ENCODE assay signal across 17 cellular contexts in the genomic region with DNA sequence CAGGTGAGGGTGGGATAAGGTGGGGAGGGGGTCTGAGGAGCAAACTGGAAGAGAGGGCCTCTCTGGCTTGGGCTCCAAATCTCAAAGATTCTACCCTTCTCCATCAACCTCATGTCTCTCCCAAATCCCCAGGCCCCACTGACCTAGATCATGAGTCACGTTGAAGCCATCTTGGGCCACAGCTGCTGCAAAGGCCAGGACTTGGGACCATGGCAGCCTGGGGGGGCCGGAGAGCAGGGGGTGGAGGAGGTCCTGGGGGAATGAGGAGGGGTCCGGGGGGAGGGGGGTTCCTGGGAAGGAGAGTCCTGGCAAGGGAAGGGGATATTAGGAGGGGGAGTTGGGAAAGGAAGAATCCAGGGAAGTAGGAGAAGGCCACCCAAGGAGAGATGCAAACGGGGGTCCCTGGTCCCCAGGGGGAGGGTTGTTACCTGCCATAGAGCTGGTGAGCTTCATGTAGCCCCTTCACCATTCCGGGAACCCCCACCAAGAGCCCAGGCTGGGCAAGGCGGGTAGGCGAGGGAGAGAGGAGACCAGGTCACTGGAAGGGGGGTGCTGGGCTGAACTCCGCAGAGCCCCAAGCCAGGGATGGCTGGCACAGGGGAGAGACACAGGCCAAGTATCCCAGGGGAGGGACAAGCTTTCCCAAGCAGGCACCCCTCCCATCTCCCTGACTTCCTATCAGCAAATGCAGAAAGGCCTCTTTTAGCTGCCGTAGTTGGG. TPM values are rescaled to one million over a fixed set of nuclear protein-coding genes. Genes with fewer than 3 reads are reported as not detected.
DNase-seq lines count a peak whose midpoint lies in the region; ATAC-seq, FAIRE-seq and TF ChIP-seq lines count a peak whose summit lies in the region.
"Had no signal": no experiment of that assay in that cellular context is flagged by ENCODE, and none has a peak within 500 bp of the region (broad histone marks: within the 10 kb centered on the region; RNA-seq: fewer than 3 reads in every experiment).

No MANE protein-coding gene starts in this region.

- 87 to 94% (median 90%) methylated on average over 9 of the region's 9 CpGs for WGBS in spleen, 5 donors

- H3K27ac ChIP-seq in kidney (ENCODE audit: low read depth in 2 of 2, low read length in 2 of 2) (no peak overlapping the region), spleen (no peak overlapping the region), brain microvascular endothelial cell (no peak overlapping the region)
- H3K27ac ChIP-seq: BLaER1 treated with 17β-estradiol and CSF1 and Interleukin-3, amounts not matched to agents 10 nM and 100 nM; GM23248; HL-60 had no signal

- H3K4me1 ChIP-seq in kidney (ENCODE audit: control insufficient read depth in 1 of 2, insufficient read depth in 1 of 2, low read depth in 1 of 2, low read length in 2 of 2) = peaks cover 0 to 3% of the 10 kb centered on the region in 2 donors
- H3K4me1 ChIP-seq in spleen = no peaks in the 10 kb centered on the region

- CTCF ChIA-PET in activated CD8-positive, alpha-beta memory T cell treated with anti-CD3 and anti-CD28 coated beads, Interleukin-2, amount 10 ng/mL, durations not matched to agents 7 days and 5 days (lab: Charles Lee) = no interaction called here

- H3K9me3 ChIP-seq in kidney (ENCODE audit: control insufficient read depth in 1 of 2, low read length in 2 of 2) (no peaks in the 10 kb centered on the region), spleen (no peaks in the 10 kb centered on the region)
- H3K9me3 ChIP-seq: BLaER1 treated with 17β-estradiol and CSF1 and Interleukin-3, amounts not matched to agents 10 nM and 100 nM had no signal

- H3K36me3 Mint-ChIP-seq in activated CD8-positive, alpha-beta memory T cell treated with anti-CD3 and anti-CD28 coated beads, Interleukin-2, amount 10 ng/mL, durations not matched to agents 7 days and 5 days = no peaks in the 10 kb centered on the region
- peaks cover 15% of the 10 kb centered on the region for H3K36me3 Mint-ChIP-seq in activated T-helper 17 cell treated with anti-CD3 and anti-CD28 coated beads, Interleukin-2, amount 50 U/mL, for 72 hours (ENCODE audit: low read depth)

- H3K36me3 ChIP-seq in kidney (ENCODE audit: control insufficient read depth in 1 of 2, insufficient read depth in 2 of 2, low read length in 2 of 2) = peaks cover 14 to 15% of the 10 kb centered on the region in 2 donors
- peaks cover 0 to 76% (median 7%) of the 10 kb centered on the region in 6 donors for H3K36me3 ChIP-seq in spleen
- peaks cover 3% of the 10 kb centered on the region for H3K36me3 ChIP-seq in brain microvascular endothelial cell (replicated peaks)
- H3K36me3 ChIP-seq: BLaER1 treated with 17β-estradiol and CSF1 and Interleukin-3, amounts not matched to agents 10 nM and 100 nM had no signal

- H3K27ac Mint-ChIP-seq in activated CD8-positive, alpha-beta memory T cell treated with anti-CD3 and anti-CD28 coated beads, Interleukin-2, amount 10 ng/mL, durations not matched to agents 7 days and 5 days = no peak overlapping the region
- H3K27ac Mint-ChIP-seq in activated T-helper 17 cell treated with anti-CD3 and anti-CD28 coated beads, Interleukin-2, amount 50 U/mL, for 72 hours = no peak overlapping the region
- H3K27ac Mint-ChIP-seq: B cell; CD8-positive, alpha-beta T cell had no signal

- no peak overlapping the region for H3K9ac ChIP-seq in kidney (ENCODE audit: low read length in 2 of 2)
- H3K9ac ChIP-seq: BLaER1 treated with 17β-estradiol and CSF1 and Interleukin-3, amounts not matched to agents 10 nM and 100 nM; GM23248 had no signal

- FAIRE-seq in kidney (lab: Jason Lieb, UNC) = no peak

- no peaks in the 10 kb centered on the region for H3K9me3 Mint-ChIP-seq in activated CD8-positive, alpha-beta memory T cell treated with anti-CD3 and anti-CD28 coated beads, Interleukin-2, amount 10 ng/mL, durations not matched to agents 7 days and 5 days (ENCODE audit: low read depth)
- H3K9me3 Mint-ChIP-seq in activated T-helper 17 cell treated with anti-CD3 and anti-CD28 coated beads, Interleukin-2, amount 50 U/mL, for 72 hours = no peaks in the 10 kb centered on the region
- H3K9me3 Mint-ChIP-seq: CD8-positive, alpha-beta T cell had no signal

- H3K27me3 Mint-ChIP-seq in activated CD8-positive, alpha-beta memory T cell treated with anti-CD3 and anti-CD28 coated beads, Interleukin-2, amount 10 ng/mL, durations not matched to agents 7 days and 5 days = no peaks in the 10 kb centered on the region
- no peaks in the 10 kb centered on the region for H3K27me3 Mint-ChIP-seq in activated T-helper 17 cell treated with anti-CD3 and anti-CD28 coated beads, Interleukin-2, amount 50 U/mL, for 72 hours
- H3K27me3 Mint-ChIP-seq: B cell had no signal

- no peak overlapping the region for H3K4me3 ChIP-seq in kidney (ENCODE audit: low read length in 2 of 2)
- no peak overlapping the region for H3K4me3 ChIP-seq in spleen
- no peak overlapping the region for H3K4me3 ChIP-seq in brain microvascular endothelial cell (ENCODE audit: low read depth, low read length)
- H3K4me3 ChIP-seq: BLaER1 treated with 17β-estradiol and CSF1 and Interleukin-3, amounts not matched to agents 10 nM and 100 nM; GM23248 had no signal

- intact Hi-C loops in kidney (cut with DNase I) (no loop called here), spleen (cut with DNase I; ENCODE audit: low total_unique reads) (no loop called here)

- DNase-seq in activated CD8-positive, alpha-beta memory T cell treated with anti-CD3 and anti-CD28 coated beads, Interleukin-2, amount 50 U/mL, for 48 hours = peak; percentile 33
- DNase-seq in activated CD8-positive, alpha-beta memory T cell treated with anti-CD3 and anti-CD28 coated beads, Interleukin-2, amount 10 ng/mL, durations not matched to agents 7 days and 5 days = no peak
- DNase-seq in kidney = peak; percentile 42
- DNase-seq in spleen = peak; percentile 62
- DNase-seq in brain microvascular endothelial cell = no peak
- no peak for DNase-seq in activated naive CD4-positive, alpha-beta T cell treated with anti-CD3 and anti-CD28 coated beads, Interleukin-2, amount 50 U/mL, for 16 hours
- DNase-seq: 8988T; Calu3; CD8-positive, alpha-beta T cell; DMS79 treated with DMSO at 0.1 percent for 48 hours; GF-D8; GM23248; HCEC 1CT had no signal

- no peak for ATAC-seq in activated CD8-positive, alpha-beta memory T cell treated with anti-CD3 and anti-CD28 coated beads, Interleukin-2, amount 10 ng/mL, durations not matched to agents 7 days and 5 days
- no peak for ATAC-seq in activated T-helper 17 cell treated with anti-CD3 and anti-CD28 coated beads, Interleukin-2, amount 50 U/mL, for 72 hours (replicated peaks)
- ATAC-seq: CD8-positive, alpha-beta T cell had no signal

- in situ Hi-C loops in brain microvascular endothelial cell (cut with HindIII; ENCODE audit: low pct_ligation_motif_present, low sequenced_read_pairs) = no loop called here

- H3K27me3 ChIP-seq in spleen (replicated peaks in 1 of 7) (no peaks in the 10 kb centered on the region), brain microvascular endothelial cell (replicated peaks) (no peaks in the 10 kb centered on the region)
- H3K27me3 ChIP-seq: BLaER1 treated with 17β-estradiol and CSF1 and Interleukin-3, amounts not matched to agents 10 nM and 100 nM had no signal

- no peak for TF ChIP-seq CTCF in kidney (IDR thresholded peaks at IDR 0.05; ENCODE audit: borderline replicate concordance, extremely low read depth, insufficient read depth)
- TF ChIP-seq CTCF in spleen (IDR thresholded peaks at IDR 0.05 in 8 of 11, conservative IDR thresholded peaks at IDR 0.05 in 3 of 11) = no peak
- TF ChIP-seq CTCF in brain microvascular endothelial cell (IDR thresholded peaks at IDR 0.05; ENCODE audit: low read depth, low read length, missing control alignments) = no peak

- H3K4me3 Mint-ChIP-seq in activated CD8-positive, alpha-beta memory T cell treated with anti-CD3 and anti-CD28 coated beads, Interleukin-2, amount 10 ng/mL, durations not matched to agents 7 days and 5 days = no peak overlapping the region
- H3K4me3 Mint-ChIP-seq in activated T-helper 17 cell treated with anti-CD3 and anti-CD28 coated beads, Interleukin-2, amount 50 U/mL, for 72 hours = no peak overlapping the region
- H3K4me3 Mint-ChIP-seq: B cell; CD8-positive, alpha-beta T cell had no signal

- no peaks in the 10 kb centered on the region for H3K4me1 Mint-ChIP-seq in activated CD8-positive, alpha-beta memory T cell treated with anti-CD3 and anti-CD28 coated beads, Interleukin-2, amount 10 ng/mL, durations not matched to agents 7 days and 5 days
- no peaks in the 10 kb centered on the region for H3K4me1 Mint-ChIP-seq in activated T-helper 17 cell treated with anti-CD3 and anti-CD28 coated beads, Interleukin-2, amount 50 U/mL, for 72 hours
- H3K4me1 Mint-ChIP-seq: B cell had no signal

- no peak for TF ChIP-seq POLR2A in spleen (IDR thresholded peaks at IDR 0.05)

RNA-seq across cellular contexts. Expression of a gene that starts 12.7 kb away (rescaled TPM):
- 1 to 10 TPM; 3.5 to 4.6 TPM for total RNA-seq in activated CD8-positive, alpha-beta memory T cell treated with anti-CD3 and anti-CD28 coated beads, Interleukin-2, amount 10 ng/mL, durations not matched to agents 7 days and 5 days
- total RNA-seq in kidney (27.0 TPM), spleen (10 to 100 TPM in 6 of 7 donors, 1 to 10 TPM in 1; 9.7 to 22.1 (median 13.0) TPM)
- polyA plus RNA-seq in kidney (ENCODE audit: insufficient read depth, low read depth, low replicate concordance) (24.3 TPM), spleen (10 to 100 TPM in 1 of 3 donors, 1 to 10 TPM in 2; 4.3 to 11.4 (median 5.7) TPM)
- total RNA-seq in activated T-helper 17 cell treated with anti-CD3 and anti-CD28 coated beads, Interleukin-2, amount 50 U/mL, for 72 hours = 10 to 100 TPM in 1 of 2 donors, 1 to 10 TPM in 1; 7.3 to 21.1 TPM

RNA-seq across cellular contexts. Expression of a gene that starts 16.4 kb away (rescaled TPM):
- 10 to 100 TPM in 1 of 2 experiments, 1 to 10 TPM in 1; 8.9 to 22.5 TPM for total RNA-seq in activated CD8-positive, alpha-beta memory T cell treated with anti-CD3 and anti-CD28 coated beads, Interleukin-2, amount 10 ng/mL, durations not matched to agents 7 days and 5 days
- total RNA-seq in kidney = 53.1 TPM
- polyA plus RNA-seq in kidney (ENCODE audit: insufficient read depth, low read depth, low replicate concordance) = 98.9 TPM
- 10 to 100 TPM; 23.2 to 43.6 (median 33.2) TPM for total RNA-seq in spleen
- polyA plus RNA-seq in spleen = 10 to 100 TPM in 2 of 3 donors, 1 to 10 TPM in 1; 8.9 to 20.3 (median 15.6) TPM
- total RNA-seq in activated T-helper 17 cell treated with anti-CD3 and anti-CD28 coated beads, Interleukin-2, amount 50 U/mL, for 72 hours = 10 to 100 TPM; 31.7 to 42.0 TPM

RNA-seq across cellular contexts. Expression of a gene that starts 34.5 kb away (rescaled TPM):
- 10 to 100 TPM; 29.5 to 34.0 TPM for total RNA-seq in activated CD8-positive, alpha-beta memory T cell treated with anti-CD3 and anti-CD28 coated beads, Interleukin-2, amount 10 ng/mL, durations not matched to agents 7 days and 5 days
- total RNA-seq in kidney (28.1 TPM), spleen (10 to 100 TPM; 24.0 to 32.8 (median 28.5) TPM)
- polyA plus RNA-seq in kidney (ENCODE audit: insufficient read depth, low read depth, low replicate concordance) (30.8 TPM), spleen (10 to 100 TPM; 13.6 to 19.4 (median 16.2) TPM)
- total RNA-seq in activated T-helper 17 cell treated with anti-CD3 and anti-CD28 coated beads, Interleukin-2, amount 50 U/mL, for 72 hours = 10 to 100 TPM; 20.8 to 25.3 TPM

Comparison
In these comparisons a context has a peak if more than half of its experiments do, and no peak if none do; other contexts are left out.
1. DNase-seq: peak in activated CD8-positive, alpha-beta memory T cell treated with anti-CD3 and anti-CD28 coated beads, Interleukin-2, amount 50 U/mL, for 48 hours (single experiment), kidney (single experiment) and spleen (single experiment); none in activated CD8-positive, alpha-beta memory T cell treated with anti-CD3 and anti-CD28 coated beads, Interleukin-2, amount 10 ng/mL, durations not matched to agents 7 days and 5 days (single experiment), brain microvascular endothelial cell (single experiment) and activated naive CD4-positive, alpha-beta T cell treated with anti-CD3 and anti-CD28 coated beads, Interleukin-2, amount 50 U/mL, for 16 hours (single experiment).